Comparison of ENCODE assay signal across 8 cellular contexts in the genomic region with DNA sequence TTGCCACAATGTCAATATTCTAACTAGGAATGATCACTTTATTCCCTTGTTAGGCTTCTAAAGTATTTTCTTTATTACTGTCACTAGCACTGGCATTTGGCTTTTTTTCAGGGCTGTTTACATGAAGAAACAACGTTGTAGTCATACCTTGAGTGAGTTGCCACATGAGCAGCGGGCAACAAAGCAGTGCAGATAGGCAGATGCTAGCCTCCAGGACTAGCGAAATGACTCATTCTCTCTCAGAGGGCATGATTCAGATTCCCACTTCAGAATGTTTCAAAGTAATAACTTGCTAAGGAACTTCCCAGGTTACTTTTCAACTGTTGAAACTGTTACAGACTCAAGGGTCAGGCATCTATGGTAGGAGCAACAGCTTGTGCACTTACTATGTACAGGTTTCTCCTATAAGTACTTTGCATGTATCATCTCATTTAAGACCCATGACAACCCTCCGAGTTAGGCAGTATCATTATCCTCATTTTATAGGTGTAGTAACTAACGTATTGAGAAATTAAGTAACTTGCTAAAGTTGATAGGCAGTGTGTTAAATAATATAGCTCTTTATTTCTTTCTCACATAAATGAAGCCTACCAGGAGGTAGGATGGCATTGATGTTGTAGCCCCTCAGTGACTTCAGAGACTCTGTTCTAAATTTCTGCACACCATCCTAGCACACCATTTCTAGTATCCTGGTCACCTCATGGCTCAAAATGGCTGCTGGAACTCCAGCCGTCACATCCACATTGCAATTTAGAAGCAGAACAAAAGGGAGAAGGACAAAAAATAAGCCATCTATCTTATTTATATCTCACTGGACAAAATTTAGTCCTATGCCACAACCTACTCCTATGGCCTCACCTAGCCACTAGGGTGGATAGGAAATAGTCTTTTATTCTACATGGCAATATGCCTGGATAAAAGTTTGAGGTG.
A peak's percentile ranks its signal among the peaks of the same experiment; 100 is the strongest.
DNase-seq lines count a peak whose midpoint lies in the region; ATAC-seq and TF ChIP-seq lines count a peak whose summit lies in the region.

No MANE protein-coding gene starts in this region.

- peaks cover 12% of the 10 kb centered on the region for H3K9me3 Mint-ChIP-seq in activated naive CD8-positive, alpha-beta T cell (ENCODE audit: low read depth)
- H3K9me3 Mint-ChIP-seq in nephron progenitor cell: no peaks in the 10 kb centered on the region

- H3K4me3 Mint-ChIP-seq in activated naive CD8-positive, alpha-beta T cell: peak overlapping the region; percentile 38
- H3K4me3 Mint-ChIP-seq in nephron progenitor cell: no peak overlapping the region

- peaks cover 12% of the 10 kb centered on the region for H3K36me3 Mint-ChIP-seq in activated naive CD8-positive, alpha-beta T cell
- no peaks in the 10 kb centered on the region for H3K36me3 Mint-ChIP-seq in nephron progenitor cell (ENCODE audit: low read depth)

- no peak overlapping the region for H3K4me3 ChIP-seq in right cardiac atrium (ENCODE audit: low read length)

- H3K27me3 Mint-ChIP-seq in activated naive CD8-positive, alpha-beta T cell: no peaks in the 10 kb centered on the region
- peaks cover 3% of the 10 kb centered on the region for H3K27me3 Mint-ChIP-seq in nephron progenitor cell (ENCODE audit: low read depth, poor library complexity)

- H3K27ac ChIP-seq in right cardiac atrium (ENCODE audit: low read length): no peak overlapping the region

- no peak for TF ChIP-seq CTCF in nephron progenitor cell (IDR thresholded peaks at IDR 0.05)

- H3K9me3 ChIP-seq in right cardiac atrium (ENCODE audit: control insufficient read depth, low read length): no peaks in the 10 kb centered on the region

- H3K4me1 Mint-ChIP-seq in activated naive CD8-positive, alpha-beta T cell (ENCODE audit: low read depth): peaks cover 37% of the 10 kb centered on the region
- H3K4me1 Mint-ChIP-seq in nephron progenitor cell: peaks cover 8% of the 10 kb centered on the region

- peak; percentile 75 for ATAC-seq in GM21367 (IDR thresholded peaks at IDR 0.05; ENCODE audit: unreplicated experiment)
- peak; percentile 62 for ATAC-seq in HG03469 (IDR thresholded peaks at IDR 0.05; ENCODE audit: unreplicated experiment)
- no peak for ATAC-seq in right cardiac atrium

- WGBS in right cardiac atrium: 92% methylated on average over 6 of the region's 6 CpGs

- peak overlapping the region; percentile 85 for H3K27ac Mint-ChIP-seq in activated naive CD8-positive, alpha-beta T cell
- no peak overlapping the region for H3K27ac Mint-ChIP-seq in nephron progenitor cell

- intact Hi-C loops in right cardiac atrium (cut with DNase I) (no loop called here), cardiac septum (cut with DNase I) (no loop called here)

- no peaks in the 10 kb centered on the region for H3K4me1 ChIP-seq in right cardiac atrium (ENCODE audit: control insufficient read depth, insufficient read depth, low read length)

- peak; percentile 36 to 67 (median 42) for DNase-seq in stimulated activated CD4-positive, alpha-beta T cell treated with anti-CD3 and anti-CD28 coated beads, TNF-alpha, amount 100 ng/mL, for 48 hours (ENCODE audit: low read depth in 3 of 3)
- DNase-seq in NCI-H2196 treated with DMSO at 0.1 percent for 48 hours (lab: John Stamatoyannopoulos, UW; ENCODE audit: unreplicated experiment): no peak
- DNase-seq in right cardiac atrium: no peak
- DNase-seq in cardiac septum (ENCODE audit: low spot score): no peak
- DNase-seq in nephron progenitor cell: no peak

- H3K27me3 ChIP-seq in right cardiac atrium (ENCODE audit: control insufficient read depth, insufficient read depth): no peaks in the 10 kb centered on the region

Comparison
In these comparisons a context has a peak if more than half of its experiments do, and no peak if none do; other contexts are left out.
1. ATAC-seq: peak in GM21367 (single experiment) and HG03469 (single experiment); none in right cardiac atrium (0 of 2).
2. DNase-seq: peak in stimulated activated CD4-positive, alpha-beta T cell treated with anti-CD3 and anti-CD28 coated beads, TNF-alpha, amount 100 ng/mL, for 48 hours (3 of 3); none in NCI-H2196 treated with DMSO at 0.1 percent for 48 hours (single experiment), right cardiac atrium (0 of 3), cardiac septum (single experiment) and nephron progenitor cell (single experiment).